Comparison of ENCODE assay signal across 1 cellular context in the genomic region with DNA sequence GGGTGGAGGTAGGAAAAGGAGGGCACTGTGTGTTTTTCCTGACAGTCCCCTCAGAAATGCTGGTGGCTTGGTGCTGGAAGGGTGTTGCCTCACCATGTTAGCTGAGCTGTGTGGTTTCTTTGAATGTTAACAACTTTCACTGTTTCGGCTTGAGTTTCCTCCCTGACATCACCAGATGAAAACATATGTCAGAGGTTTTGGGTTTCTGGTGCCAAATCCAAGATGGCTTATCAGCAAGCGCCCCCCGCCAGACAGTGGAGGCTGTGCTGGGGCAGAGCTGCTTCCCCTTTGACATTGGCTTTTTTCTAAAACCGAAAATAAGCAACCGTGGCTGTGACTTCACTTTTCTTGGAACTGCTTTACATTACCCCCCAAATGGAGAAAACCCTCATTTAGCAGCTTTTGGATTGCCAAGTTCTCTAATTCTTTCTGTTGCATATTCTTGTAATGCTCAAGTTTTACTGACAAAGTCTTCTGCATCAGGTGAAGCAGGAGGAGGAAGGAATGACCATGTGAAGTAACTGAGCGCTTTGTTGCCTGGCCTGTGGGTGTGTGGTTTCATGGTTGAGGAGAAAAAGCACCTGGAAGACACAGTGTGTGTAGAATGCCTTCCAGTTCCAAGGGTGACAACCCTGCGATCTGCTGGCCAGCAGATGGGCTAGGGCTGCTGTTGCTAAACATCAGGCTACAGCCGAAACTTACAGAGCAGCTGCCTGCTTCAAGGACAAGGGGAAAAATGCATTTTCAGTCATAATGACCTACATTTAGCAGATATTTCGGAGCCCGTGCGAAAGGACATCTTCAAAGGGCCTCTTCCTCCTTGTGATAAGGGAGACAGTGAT.
A peak's percentile ranks its signal among the peaks of the same experiment; 100 is the strongest.
TF ChIP-seq lines count a peak whose summit lies in the region.

No MANE protein-coding gene starts in this region.

TF ChIP-seq in GM12878, 131 proteins besides CTCF, POLR2A, EP300 and RAD21 (continued from another document):
- 0 out of 3 replicates have a peak, but pooled peaks of 1 of the 2 experiments have one; percentile 40 for TF ChIP-seq EGR1 (IDR thresholded peaks at IDR 0.05; ENCODE audit: borderline replicate concordance in 1 of 2, low read depth in 2 of 2, low read length in 2 of 2)
- TF ChIP-seq KLF5 (IDR thresholded peaks at IDR 0.05; ENCODE audit: partially characterized antibody), result no peak
- TF ChIP-seq ZNF384 (IDR thresholded peaks at IDR 0.05; ENCODE audit: borderline replicate concordance, low read depth, low read length), result peak; percentile 31; the same call in 1 of the 2 replicates
- TF ChIP-seq, protein P1, sequence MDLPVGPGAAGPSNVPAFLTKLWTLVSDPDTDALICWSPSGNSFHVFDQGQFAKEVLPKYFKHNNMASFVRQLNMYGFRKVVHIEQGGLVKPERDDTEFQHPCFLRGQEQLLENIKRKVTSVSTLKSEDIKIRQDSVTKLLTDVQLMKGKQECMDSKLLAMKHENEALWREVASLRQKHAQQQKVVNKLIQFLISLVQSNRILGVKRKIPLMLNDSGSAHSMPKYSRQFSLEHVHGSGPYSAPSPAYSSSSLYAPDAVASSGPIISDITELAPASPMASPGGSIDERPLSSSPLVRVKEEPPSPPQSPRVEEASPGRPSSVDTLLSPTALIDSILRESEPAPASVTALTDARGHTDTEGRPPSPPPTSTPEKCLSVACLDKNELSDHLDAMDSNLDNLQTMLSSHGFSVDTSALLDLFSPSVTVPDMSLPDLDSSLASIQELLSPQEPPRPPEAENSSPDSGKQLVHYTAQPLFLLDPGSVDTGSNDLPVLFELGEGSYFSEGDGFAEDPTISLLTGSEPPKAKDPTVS (IDR thresholded peaks at IDR 0.05; ENCODE audit: low read depth, low read length), result no peak
- TF ChIP-seq, protein P2, sequence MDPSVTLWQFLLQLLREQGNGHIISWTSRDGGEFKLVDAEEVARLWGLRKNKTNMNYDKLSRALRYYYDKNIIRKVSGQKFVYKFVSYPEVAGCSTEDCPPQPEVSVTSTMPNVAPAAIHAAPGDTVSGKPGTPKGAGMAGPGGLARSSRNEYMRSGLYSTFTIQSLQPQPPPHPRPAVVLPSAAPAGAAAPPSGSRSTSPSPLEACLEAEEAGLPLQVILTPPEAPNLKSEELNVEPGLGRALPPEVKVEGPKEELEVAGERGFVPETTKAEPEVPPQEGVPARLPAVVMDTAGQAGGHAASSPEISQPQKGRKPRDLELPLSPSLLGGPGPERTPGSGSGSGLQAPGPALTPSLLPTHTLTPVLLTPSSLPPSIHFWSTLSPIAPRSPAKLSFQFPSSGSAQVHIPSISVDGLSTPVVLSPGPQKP (IDR thresholded peaks at IDR 0.05; ENCODE audit: low read depth, low read length), result peak; percentile 49; the same call in 1 of the 2 replicates
- no peak for TF ChIP-seq NFIC (IDR thresholded peaks at IDR 0.05; ENCODE audit: low read depth, low read length)
- TF ChIP-seq SMAD1 (IDR thresholded peaks at IDR 0.05; ENCODE audit: low read depth, partially characterized antibody), result no peak
- TF ChIP-seq SIN3A (IDR thresholded peaks at IDR 0.05; ENCODE audit: low read depth, low read length), result no peak; the same call in 1 of the 2 replicates
- no peak for TF ChIP-seq ASH2L (IDR thresholded peaks at IDR 0.05; ENCODE audit: borderline replicate concordance, low read depth)
- TF ChIP-seq, protein P3, sequence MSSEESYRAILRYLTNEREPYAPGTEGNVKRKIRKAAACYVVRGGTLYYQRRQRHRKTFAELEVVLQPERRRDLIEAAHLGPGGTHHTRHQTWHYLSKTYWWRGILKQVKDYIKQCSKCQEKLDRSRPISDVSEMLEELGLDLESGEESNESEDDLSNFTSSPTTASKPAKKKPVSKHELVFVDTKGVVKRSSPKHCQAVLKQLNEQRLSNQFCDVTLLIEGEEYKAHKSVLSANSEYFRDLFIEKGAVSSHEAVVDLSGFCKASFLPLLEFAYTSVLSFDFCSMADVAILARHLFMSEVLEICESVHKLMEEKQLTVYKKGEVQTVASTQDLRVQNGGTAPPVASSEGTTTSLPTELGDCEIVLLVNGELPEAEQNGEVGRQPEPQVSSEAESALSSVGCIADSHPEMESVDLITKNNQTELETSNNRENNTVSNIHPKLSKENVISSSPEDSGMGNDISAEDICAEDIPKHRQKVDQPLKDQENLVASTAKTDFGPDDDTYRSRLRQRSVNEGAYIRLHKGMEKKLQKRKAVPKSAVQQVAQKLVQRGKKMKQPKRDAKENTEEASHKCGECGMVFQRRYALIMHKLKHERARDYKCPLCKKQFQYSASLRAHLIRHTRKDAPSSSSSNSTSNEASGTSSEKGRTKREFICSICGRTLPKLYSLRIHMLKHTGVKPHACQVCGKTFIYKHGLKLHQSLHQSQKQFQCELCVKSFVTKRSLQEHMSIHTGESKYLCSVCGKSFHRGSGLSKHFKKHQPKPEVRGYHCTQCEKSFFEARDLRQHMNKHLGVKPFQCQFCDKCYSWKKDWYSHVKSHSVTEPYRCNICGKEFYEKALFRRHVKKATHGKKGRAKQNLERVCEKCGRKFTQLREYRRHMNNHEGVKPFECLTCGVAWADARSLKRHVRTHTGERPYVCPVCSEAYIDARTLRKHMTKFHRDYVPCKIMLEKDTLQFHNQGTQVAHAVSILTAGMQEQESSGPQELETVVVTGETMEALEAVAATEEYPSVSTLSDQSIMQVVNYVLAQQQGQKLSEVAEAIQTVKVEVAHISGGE (CRISPR knock-in tag; IDR thresholded peaks at IDR 0.05), result no peak
- TF ChIP-seq ETV6 (conservative IDR thresholded peaks at IDR 0.05 in 1 of 2, IDR thresholded peaks at IDR 0.05 in 1 of 2; ENCODE audit: borderline replicate concordance in 1 of 2, low read depth in 1 of 2), result peak in 1 of 2 experiments; percentile 25; a peak in 2 of 4 replicates
- TF ChIP-seq SP1 (IDR thresholded peaks at IDR 0.05; ENCODE audit: low read depth, low read length), result peak; percentile 10
- peak; percentile 87 for TF ChIP-seq IKZF1 (conservative IDR thresholded peaks at IDR 0.05)
- no peak for TF ChIP-seq MYB (IDR thresholded peaks at IDR 0.05; ENCODE audit: borderline replicate concordance, low read depth, low read length)
- TF ChIP-seq MTA2 (IDR thresholded peaks at IDR 0.05; ENCODE audit: low read depth), result peak; percentile 74
- TF ChIP-seq YBX1 (IDR thresholded peaks at IDR 0.05), result no peak
- TF ChIP-seq, protein P4, sequence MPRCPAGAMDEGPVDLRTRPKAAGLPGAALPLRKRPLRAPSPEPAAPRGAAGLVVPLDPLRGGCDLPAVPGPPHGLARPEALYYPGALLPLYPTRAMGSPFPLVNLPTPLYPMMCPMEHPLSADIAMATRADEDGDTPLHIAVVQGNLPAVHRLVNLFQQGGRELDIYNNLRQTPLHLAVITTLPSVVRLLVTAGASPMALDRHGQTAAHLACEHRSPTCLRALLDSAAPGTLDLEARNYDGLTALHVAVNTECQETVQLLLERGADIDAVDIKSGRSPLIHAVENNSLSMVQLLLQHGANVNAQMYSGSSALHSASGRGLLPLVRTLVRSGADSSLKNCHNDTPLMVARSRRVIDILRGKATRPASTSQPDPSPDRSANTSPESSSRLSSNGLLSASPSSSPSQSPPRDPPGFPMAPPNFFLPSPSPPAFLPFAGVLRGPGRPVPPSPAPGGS (IDR thresholded peaks at IDR 0.05; ENCODE audit: borderline replicate concordance, insufficient read depth, low read depth, low read length, poor library complexity, severe bottlenecking), result peak; percentile 48
- TF ChIP-seq, protein P5, sequence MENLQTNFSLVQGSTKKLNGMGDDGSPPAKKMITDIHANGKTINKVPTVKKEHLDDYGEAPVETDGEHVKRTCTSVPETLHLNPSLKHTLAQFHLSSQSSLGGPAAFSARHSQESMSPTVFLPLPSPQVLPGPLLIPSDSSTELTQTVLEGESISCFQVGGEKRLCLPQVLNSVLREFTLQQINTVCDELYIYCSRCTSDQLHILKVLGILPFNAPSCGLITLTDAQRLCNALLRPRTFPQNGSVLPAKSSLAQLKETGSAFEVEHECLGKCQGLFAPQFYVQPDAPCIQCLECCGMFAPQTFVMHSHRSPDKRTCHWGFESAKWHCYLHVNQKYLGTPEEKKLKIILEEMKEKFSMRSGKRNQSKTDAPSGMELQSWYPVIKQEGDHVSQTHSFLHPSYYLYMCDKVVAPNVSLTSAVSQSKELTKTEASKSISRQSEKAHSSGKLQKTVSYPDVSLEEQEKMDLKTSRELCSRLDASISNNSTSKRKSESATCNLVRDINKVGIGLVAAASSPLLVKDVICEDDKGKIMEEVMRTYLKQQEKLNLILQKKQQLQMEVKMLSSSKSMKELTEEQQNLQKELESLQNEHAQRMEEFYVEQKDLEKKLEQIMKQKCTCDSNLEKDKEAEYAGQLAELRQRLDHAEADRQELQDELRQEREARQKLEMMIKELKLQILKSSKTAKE (IDR thresholded peaks at IDR 0.05; ENCODE audit: low read depth, poor library complexity, severe bottlenecking), result peak; percentile 91
- TF ChIP-seq BACH1 (IDR thresholded peaks at IDR 0.05; ENCODE audit: borderline replicate concordance), result no peak; the same call in none of the 2 replicates
- TF ChIP-seq RELA (IDR thresholded peaks at IDR 0.05; ENCODE audit: borderline replicate concordance, partially characterized antibody), result no peak
- TF ChIP-seq EED (IDR thresholded peaks at IDR 0.05; ENCODE audit: low read depth), result peak; percentile 88
- no peak for TF ChIP-seq NFYA (IDR thresholded peaks at IDR 0.05; ENCODE audit: borderline replicate concordance, low read depth, low read length)
